2 cellular contexts compared by ENCODE assay signal in the genomic region with DNA sequence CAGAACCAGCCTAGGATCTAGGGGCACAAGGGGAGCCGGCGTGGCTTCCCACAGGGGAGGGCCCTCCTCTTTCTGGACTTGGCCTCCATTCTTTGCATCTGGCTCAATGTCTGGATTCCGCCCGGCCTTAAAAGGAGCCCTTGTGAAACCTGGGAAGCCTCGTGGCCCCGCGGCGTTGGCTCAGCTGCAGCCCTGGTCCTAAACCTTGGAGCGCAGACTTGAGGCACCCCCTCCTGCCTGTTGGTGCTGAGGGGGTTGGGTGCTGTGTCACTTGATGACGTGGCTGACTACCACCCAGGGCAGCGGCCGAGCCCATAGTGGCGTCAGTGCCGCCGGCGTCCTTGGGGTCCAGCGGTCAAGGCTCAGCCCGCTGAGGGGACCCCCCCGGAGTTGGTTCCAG.
TF ChIP-seq lines count a peak whose summit lies in the region.

No MANE protein-coding gene starts in this region.

TF ChIP-seq in HepG2, 621 proteins besides CTCF, POLR2A, EP300 and RAD21:
- TF ChIP-seq AGO2 (optimal IDR thresholded peaks at IDR 0.05; ENCODE audit: low read depth, low read length) (peak; percentile 1), RBFOX2 (IDR thresholded peaks at IDR 0.05; ENCODE audit: low read depth, low read length) (peak; percentile 38; the same call in 1 of the 2 replicates), NFYB (CRISPR knock-in tag; IDR thresholded peaks at IDR 0.05) (no peak), CEBPG (CRISPR knock-in tag; IDR thresholded peaks at IDR 0.05) (no peak), YY1 (IDR thresholded peaks at IDR 0.05; ENCODE audit: insufficient read depth, insufficient replicate concordance, low read depth, low read length) (no peak), ZSCAN22 (CRISPR knock-in tag; IDR thresholded peaks at IDR 0.05) (no peak), SP1 (IDR thresholded peaks at IDR 0.05) (no peak), SP1 (CRISPR knock-in tag; IDR thresholded peaks at IDR 0.05) (no peak), U2AF2 (IDR thresholded peaks at IDR 0.05; ENCODE audit: low read depth, low read length) (no peak), PRMT3 (CRISPR knock-in tag; IDR thresholded peaks at IDR 0.05; ENCODE audit: borderline replicate concordance, low read depth) (no peak), SNRNP70 (IDR thresholded peaks at IDR 0.05; ENCODE audit: low read depth, low read length) (no peak), ZNF574 (CRISPR knock-in tag; IDR thresholded peaks at IDR 0.05) (no peak)

TF ChIP-seq in GM23338, 12 proteins besides CTCF, POLR2A, EP300 and RAD21:
- TF ChIP-seq NANOG (IDR thresholded peaks at IDR 0.05; ENCODE audit: borderline replicate concordance): no peak
- TF ChIP-seq, protein P1, sequence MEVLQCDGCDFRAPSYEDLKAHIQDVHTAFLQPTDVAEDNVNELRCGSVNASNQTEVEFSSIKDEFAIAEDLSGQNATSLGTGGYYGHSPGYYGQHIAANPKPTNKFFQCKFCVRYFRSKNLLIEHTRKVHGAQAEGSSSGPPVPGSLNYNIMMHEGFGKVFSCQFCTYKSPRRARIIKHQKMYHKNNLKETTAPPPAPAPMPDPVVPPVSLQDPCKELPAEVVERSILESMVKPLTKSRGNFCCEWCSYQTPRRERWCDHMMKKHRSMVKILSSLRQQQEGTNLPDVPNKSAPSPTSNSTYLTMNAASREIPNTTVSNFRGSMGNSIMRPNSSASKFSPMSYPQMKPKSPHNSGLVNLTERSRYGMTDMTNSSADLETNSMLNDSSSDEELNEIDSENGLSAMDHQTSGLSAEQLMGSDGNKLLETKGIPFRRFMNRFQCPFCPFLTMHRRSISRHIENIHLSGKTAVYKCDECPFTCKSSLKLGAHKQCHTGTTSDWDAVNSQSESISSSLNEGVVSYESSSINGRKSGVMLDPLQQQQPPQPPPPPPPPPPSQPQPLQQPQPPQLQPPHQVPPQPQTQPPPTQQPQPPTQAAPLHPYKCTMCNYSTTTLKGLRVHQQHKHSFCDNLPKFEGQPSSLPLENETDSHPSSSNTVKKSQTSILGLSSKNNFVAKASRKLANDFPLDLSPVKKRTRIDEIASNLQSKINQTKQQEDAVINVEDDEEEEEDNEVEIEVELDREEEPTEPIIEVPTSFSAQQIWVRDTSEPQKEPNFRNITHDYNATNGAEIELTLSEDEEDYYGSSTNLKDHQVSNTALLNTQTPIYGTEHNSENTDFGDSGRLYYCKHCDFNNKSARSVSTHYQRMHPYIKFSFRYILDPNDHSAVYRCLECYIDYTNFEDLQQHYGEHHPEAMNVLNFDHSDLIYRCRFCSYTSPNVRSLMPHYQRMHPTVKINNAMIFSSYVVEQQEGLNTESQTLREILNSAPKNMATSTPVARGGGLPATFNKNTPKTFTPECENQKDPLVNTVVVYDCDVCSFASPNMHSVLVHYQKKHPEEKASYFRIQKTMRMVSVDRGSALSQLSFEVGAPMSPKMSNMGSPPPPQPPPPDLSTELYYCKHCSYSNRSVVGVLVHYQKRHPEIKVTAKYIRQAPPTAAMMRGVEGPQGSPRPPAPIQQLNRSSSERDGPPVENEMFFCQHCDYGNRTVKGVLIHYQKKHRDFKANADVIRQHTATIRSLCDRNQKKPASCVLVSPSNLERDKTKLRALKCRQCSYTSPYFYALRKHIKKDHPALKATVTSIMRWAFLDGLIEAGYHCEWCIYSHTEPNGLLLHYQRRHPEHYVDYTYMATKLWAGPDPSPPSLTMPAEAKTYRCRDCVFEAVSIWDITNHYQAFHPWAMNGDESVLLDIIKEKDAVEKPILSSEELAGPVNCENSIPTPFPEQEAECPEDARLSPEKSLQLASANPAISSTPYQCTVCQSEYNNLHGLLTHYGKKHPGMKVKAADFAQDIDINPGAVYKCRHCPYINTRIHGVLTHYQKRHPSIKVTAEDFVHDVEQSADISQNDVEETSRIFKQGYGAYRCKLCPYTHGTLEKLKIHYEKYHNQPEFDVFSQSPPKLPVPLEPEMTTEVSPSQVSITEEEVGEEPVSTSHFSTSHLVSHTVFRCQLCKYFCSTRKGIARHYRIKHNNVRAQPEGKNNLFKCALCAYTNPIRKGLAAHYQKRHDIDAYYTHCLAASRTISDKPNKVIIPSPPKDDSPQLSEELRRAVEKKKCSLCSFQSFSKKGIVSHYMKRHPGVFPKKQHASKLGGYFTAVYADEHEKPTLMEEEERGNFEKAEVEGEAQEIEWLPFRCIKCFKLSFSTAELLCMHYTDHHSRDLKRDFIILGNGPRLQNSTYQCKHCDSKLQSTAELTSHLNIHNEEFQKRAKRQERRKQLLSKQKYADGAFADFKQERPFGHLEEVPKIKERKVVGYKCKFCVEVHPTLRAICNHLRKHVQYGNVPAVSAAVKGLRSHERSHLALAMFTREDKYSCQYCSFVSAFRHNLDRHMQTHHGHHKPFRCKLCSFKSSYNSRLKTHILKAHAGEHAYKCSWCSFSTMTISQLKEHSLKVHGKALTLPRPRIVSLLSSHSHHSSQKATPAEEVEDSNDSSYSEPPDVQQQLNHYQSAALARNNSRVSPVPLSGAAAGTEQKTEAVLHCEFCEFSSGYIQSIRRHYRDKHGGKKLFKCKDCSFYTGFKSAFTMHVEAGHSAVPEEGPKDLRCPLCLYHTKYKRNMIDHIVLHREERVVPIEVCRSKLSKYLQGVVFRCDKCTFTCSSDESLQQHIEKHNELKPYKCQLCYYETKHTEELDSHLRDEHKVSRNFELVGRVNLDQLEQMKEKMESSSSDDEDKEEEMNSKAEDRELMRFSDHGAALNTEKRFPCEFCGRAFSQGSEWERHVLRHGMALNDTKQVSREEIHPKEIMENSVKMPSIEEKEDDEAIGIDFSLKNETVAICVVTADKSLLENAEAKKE (CRISPR knock-in tag; IDR thresholded peaks at IDR 0.05): no peak
- TF ChIP-seq ZNF114 (CRISPR knock-in tag; IDR thresholded peaks at IDR 0.05): no peak
- TF ChIP-seq, protein P2, sequence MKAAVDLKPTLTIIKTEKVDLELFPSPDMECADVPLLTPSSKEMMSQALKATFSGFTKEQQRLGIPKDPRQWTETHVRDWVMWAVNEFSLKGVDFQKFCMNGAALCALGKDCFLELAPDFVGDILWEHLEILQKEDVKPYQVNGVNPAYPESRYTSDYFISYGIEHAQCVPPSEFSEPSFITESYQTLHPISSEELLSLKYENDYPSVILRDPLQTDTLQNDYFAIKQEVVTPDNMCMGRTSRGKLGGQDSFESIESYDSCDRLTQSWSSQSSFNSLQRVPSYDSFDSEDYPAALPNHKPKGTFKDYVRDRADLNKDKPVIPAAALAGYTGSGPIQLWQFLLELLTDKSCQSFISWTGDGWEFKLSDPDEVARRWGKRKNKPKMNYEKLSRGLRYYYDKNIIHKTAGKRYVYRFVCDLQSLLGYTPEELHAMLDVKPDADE (IDR thresholded peaks at IDR 0.05): no peak
